In genomic region chr2:240223631-240224030, GRCh38 we compare ENCODE assay signal across 19 cellular contexts.
"Had no signal": no experiment of that assay in that cellular context is flagged by ENCODE, and none has a peak within 500 bp of the region (broad histone marks: within the 10 kb centered on the region; RNA-seq: fewer than 3 reads in every experiment).

No MANE protein-coding gene starts in this region.

- FAIRE-seq: endothelial cell of umbilical vein, keratinocyte had no signal

- H3K27me3 ChIP-seq: upper lobe of left lung had no signal

- H3K4me3 ChIP-seq: coronary artery, left ventricle myocardium inferior, lung, smooth muscle cell, tibial artery, upper lobe of left lung had no signal

- ATAC-seq: foreskin keratinocyte; left cardiac atrium; right cardiac atrium; stimulated activated memory B cell treated with anti-CD40 and anti-IgM and Interleukin-4, amounts not matched to agents 10 μg/mL and 1 μg/mL and 100 μg/mL, for 72 hours had no signal

- DNase-seq: effector CD4-positive, alpha-beta T cell; endodermal cell; erythroblast; foreskin keratinocyte; immature natural killer cell; left cardiac atrium; left ventricle myocardium inferior; mesenchymal stem cell; naive B cell; right cardiac atrium; stimulated activated CD4-positive, alpha-beta T cell treated with anti-CD3 and anti-CD28 coated beads, Interleukin-2, amount 100 ng/mL, for 48 hours; upper lobe of left lung had no signal

- H3K27ac ChIP-seq: coronary artery, foreskin keratinocyte, left ventricle myocardium inferior, tibial artery, upper lobe of left lung had no signal

- H3K9me3 ChIP-seq: left ventricle myocardium inferior, tibial artery, upper lobe of left lung had no signal

- H3K36me3 ChIP-seq: left ventricle myocardium inferior, tibial artery, upper lobe of left lung had no signal

- H3K4me1 ChIP-seq: foreskin keratinocyte, left ventricle myocardium inferior, tibial artery, upper lobe of left lung had no signal
